2 cellular contexts compared by ENCODE assay signal in genomic region chr7:1727079-1727478, GRCh38.
A peak's percentile ranks its signal among the peaks of the same experiment; 100 is the strongest.
TF ChIP-seq lines count a peak whose summit lies in the region.

No MANE protein-coding gene starts in this region.

TF ChIP-seq in HepG2, 621 proteins besides CTCF, POLR2A, EP300 and RAD21:
- TF ChIP-seq MYNN (CRISPR knock-in tag; IDR thresholded peaks at IDR 0.05; ENCODE audit: low read depth) (peak; percentile 91; the same call in 1 of the 2 replicates), HCFC1 (IDR thresholded peaks at IDR 0.05; ENCODE audit: low read depth, low read length) (no peak)

TF ChIP-seq in K562, 482 proteins besides CTCF, POLR2A, EP300 and RAD21:
- TF ChIP-seq MYNN (IDR thresholded peaks at IDR 0.05) (peak; percentile 99), MYNN (CRISPR knock-in tag; IDR thresholded peaks at IDR 0.05) (peak; percentile 90), ZNF696 (CRISPR knock-in tag; conservative IDR thresholded peaks at IDR 0.05) (no peak), BCOR (IDR thresholded peaks at IDR 0.05) (peak; percentile 52; the same call in 1 of the 2 replicates), ZNF24 (IDR thresholded peaks at IDR 0.05) (peak; percentile 74), RBM25 (IDR thresholded peaks at IDR 0.05; ENCODE audit: low read depth, low read length, severe bottlenecking) (peak; percentile 55), DDX20 (tag; IDR thresholded peaks at IDR 0.05; ENCODE audit: low read depth) (no peak)
